ENCODE assay signal across 10 cellular contexts in genomic region chr6:98847767-98848538, GRCh38. TPM values are rescaled to one million over a fixed set of nuclear protein-coding genes. Genes with fewer than 3 reads are reported as not detected.
DNase-seq lines count a peak whose midpoint lies in the region; ATAC-seq and TF ChIP-seq lines count a peak whose summit lies in the region.
"Had no signal": no experiment of that assay in that cellular context is flagged by ENCODE, and none has a peak within 500 bp of the region (broad histone marks: within the 10 kb centered on the region; RNA-seq: fewer than 3 reads in every experiment).

No MANE protein-coding gene starts in this region.

- peaks cover 2% of the 10 kb centered on the region for H3K27me3 ChIP-seq in lung (ENCODE audit: control insufficient read depth, insufficient read depth)

- H3K9me3 ChIP-seq in lung (ENCODE audit: control insufficient read depth in 2 of 2, insufficient read depth in 1 of 2, low read length in 1 of 2) = peaks cover 0 to 2% of the 10 kb centered on the region in 2 donors

- DNase-seq in AG20443 (ENCODE audit: low spot score) = peak; percentile 47
- DNase-seq in activated naive CD8-positive, alpha-beta T cell treated with anti-CD3 and anti-CD28 coated beads, Interleukin-2, amount 50 U/mL, for 24 hours = no peak
- DNase-seq in lung (ENCODE audit: low spot score) = no peak
- DNase-seq in activated effector memory CD4-positive, alpha-beta T cell treated with anti-CD3 and anti-CD28 coated beads, Interleukin-2, amount 50 U/mL, for 16 hours = no peak
- no peak for DNase-seq in DMS114 treated with DMSO at 0.1 percent for 48 hours (lab: John Stamatoyannopoulos, UW; ENCODE audit: unreplicated experiment)
- DNase-seq in NCI-H2171 (lab: John Stamatoyannopoulos, UW) = no peak
- no peak for DNase-seq in NCI-H1694 treated with DMSO at 0.1 percent for 48 hours (lab: John Stamatoyannopoulos, UW)

- no peak overlapping the region for H3K27ac Mint-ChIP-seq in activated naive CD8-positive, alpha-beta T cell treated with anti-CD3 and anti-CD28 coated beads, Interleukin-2, amount 50 U/mL, for 24 hours
- H3K27ac Mint-ChIP-seq: activated naive CD4-positive, alpha-beta T cell treated with anti-CD3 and anti-CD28 coated beads, Interleukin-2, amount 50 U/mL, for 24 hours had no signal

- H3K4me1 Mint-ChIP-seq in activated naive CD8-positive, alpha-beta T cell treated with anti-CD3 and anti-CD28 coated beads, Interleukin-2, amount 50 U/mL, for 24 hours = peaks cover 13% of the 10 kb centered on the region

- 2 to 7% methylated on average over 48 to 52 of the region's 52 CpGs for WGBS in lung, 2 donors

- no peak for TF ChIP-seq CTCF in lung (IDR thresholded peaks at IDR 0.05; ENCODE audit: control extremely low read depth, extremely low read depth)

- H3K4me1 ChIP-seq in lung (ENCODE audit: control insufficient read depth in 2 of 2, insufficient read depth in 2 of 2, low read length in 2 of 2) = peaks cover 6 to 18% of the 10 kb centered on the region in 2 donors

- H3K36me3 Mint-ChIP-seq in activated naive CD8-positive, alpha-beta T cell treated with anti-CD3 and anti-CD28 coated beads, Interleukin-2, amount 50 U/mL, for 24 hours (ENCODE audit: low read depth) = no peaks in the 10 kb centered on the region

- no peaks in the 10 kb centered on the region for H3K9me3 Mint-ChIP-seq in activated naive CD8-positive, alpha-beta T cell treated with anti-CD3 and anti-CD28 coated beads, Interleukin-2, amount 50 U/mL, for 24 hours
- H3K9me3 Mint-ChIP-seq: activated naive CD4-positive, alpha-beta T cell treated with anti-CD3 and anti-CD28 coated beads, Interleukin-2, amount 50 U/mL, for 24 hours had no signal

- no peak overlapping the region for H3K27ac ChIP-seq in lung (ENCODE audit: low read depth in 1 of 2, low read length in 1 of 2)

- no peaks in the 10 kb centered on the region for H3K36me3 ChIP-seq in lung (ENCODE audit: control insufficient read depth in 2 of 2, insufficient read depth in 2 of 2, low read length in 2 of 2)

- H3K4me3 ChIP-seq in lung = no peak overlapping the region

- ATAC-seq in GM21576 (IDR thresholded peaks at IDR 0.05; ENCODE audit: unreplicated experiment) (peak; percentile 45), lung (ENCODE audit: insufficient read depth, low FRiP score) (peak; percentile 10)
- peak; percentile 12 for ATAC-seq in activated naive CD8-positive, alpha-beta T cell treated with anti-CD3 and anti-CD28 coated beads, Interleukin-2, amount 50 U/mL, for 24 hours

- no peak overlapping the region for H3K4me3 Mint-ChIP-seq in activated naive CD8-positive, alpha-beta T cell treated with anti-CD3 and anti-CD28 coated beads, Interleukin-2, amount 50 U/mL, for 24 hours
- H3K4me3 Mint-ChIP-seq: activated naive CD4-positive, alpha-beta T cell treated with anti-CD3 and anti-CD28 coated beads, Interleukin-2, amount 50 U/mL, for 24 hours had no signal

- peaks cover 60% of the 10 kb centered on the region for H3K27me3 Mint-ChIP-seq in activated naive CD8-positive, alpha-beta T cell treated with anti-CD3 and anti-CD28 coated beads, Interleukin-2, amount 50 U/mL, for 24 hours

RNA-seq across cellular contexts. Expression of gene POU3F2, which starts 13.6 kb away (rescaled TPM):
- under 1 TPM in 1 of 2 donors, not detected in 1; 0.11 TPM for total RNA-seq in lung
- polyA plus RNA-seq in lung = not detected
- total RNA-seq: subcutaneous adipose tissue had no signal
